In genomic region chr10:131822694-131823245, GRCh38 we compare ENCODE assay signal across 17 cellular contexts.
"Had no signal": no experiment of that assay in that cellular context is flagged by ENCODE, and none has a peak within 500 bp of the region (broad histone marks: within the 10 kb centered on the region; RNA-seq: fewer than 3 reads in every experiment).

No MANE protein-coding gene starts in this region.

- DNase-seq: activated B cell treated with CpG ODN at 0.5 μM for 24 hours; activated CD4-positive, alpha-beta T cell treated with anti-CD3 and anti-CD28 coated beads for 48 hours; activated CD8-positive, alpha-beta T cell treated with anti-CD3 and anti-CD28 coated beads, Interleukin-2, amount 10 ng/mL, durations not matched to agents 7 days and 5 days; activated naive CD4-positive, alpha-beta T cell treated with anti-CD3 and anti-CD28 coated beads for 36 hours; colonic mucosa; effector CD4-positive, alpha-beta T cell; esophagus squamous epithelium; midbrain; stimulated activated CD4-positive, alpha-beta T cell treated with anti-CD3 and anti-CD28 coated beads, Interleukin-15, amount 100 ng/mL, for 24 hours; stimulated activated CD4-positive, alpha-beta T cell treated with anti-CD3 and anti-CD28 coated beads, Interleukin-4, amount 100 ng/mL, for 1 hour; stimulated activated CD8-positive, alpha-beta memory T cell treated with anti-CD3 and anti-CD28 coated beads, Interleukin-4, amount 100 ng/mL, for 48 hours; stimulated activated naive CD8-positive, alpha-beta T cell treated with anti-CD3 and anti-CD28 coated beads, Interleukin-15, Interleukin-2, amounts not matched to agents 100 U/mL and 50 U/mL, for 24 hours; T-helper 2 cell had no signal

- H3K27ac ChIP-seq: cardiac muscle cell, colonic mucosa, esophagus squamous epithelium, neural progenitor cell, parathyroid adenoma, SJSA1 had no signal

- ATAC-seq: activated CD8-positive, alpha-beta T cell treated with anti-CD3 and anti-CD28 coated beads, Interleukin-2, amount 10 ng/mL, durations not matched to agents 7 days and 5 days; stimulated activated naive CD8-positive, alpha-beta T cell treated with anti-CD3 and anti-CD28 coated beads, Interleukin-15, Interleukin-2, amounts not matched to agents 100 U/mL and 50 U/mL, for 24 hours had no signal

- H3K9me3 Mint-ChIP-seq: activated naive CD4-positive, alpha-beta T cell treated with anti-CD3 and anti-CD28 coated beads for 36 hours had no signal

- H3K4me3 Mint-ChIP-seq: activated B cell treated with CpG ODN at 0.5 μM for 24 hours; activated CD8-positive, alpha-beta T cell treated with anti-CD3 and anti-CD28 coated beads, Interleukin-2, amount 10 ng/mL, durations not matched to agents 7 days and 5 days; activated naive CD4-positive, alpha-beta T cell treated with anti-CD3 and anti-CD28 coated beads for 36 hours; neural progenitor cell had no signal

- H3K27ac Mint-ChIP-seq: activated B cell treated with CpG ODN at 0.5 μM for 24 hours; activated CD8-positive, alpha-beta T cell treated with anti-CD3 and anti-CD28 coated beads, Interleukin-2, amount 10 ng/mL, durations not matched to agents 7 days and 5 days; activated naive CD4-positive, alpha-beta T cell treated with anti-CD3 and anti-CD28 coated beads for 36 hours; neural progenitor cell had no signal

- H3K27me3 ChIP-seq: cardiac muscle cell, colonic mucosa, neural progenitor cell, SJSA1 had no signal

- H3K4me1 Mint-ChIP-seq: activated B cell treated with CpG ODN at 0.5 μM for 24 hours had no signal

- H3K36me3 Mint-ChIP-seq: neural progenitor cell had no signal

- H3K27me3 Mint-ChIP-seq: activated B cell treated with CpG ODN at 0.5 μM for 24 hours had no signal

- H3K36me3 ChIP-seq: cardiac muscle cell, colonic mucosa, esophagus squamous epithelium, neural progenitor cell, SJSA1 had no signal

- H3K4me3 ChIP-seq: cardiac muscle cell, colonic mucosa, esophagus squamous epithelium, neural progenitor cell, SJSA1 had no signal
